Comparison of ENCODE assay signal across 16 cellular contexts in genomic region chr2:54955674-54956391, GRCh38.
DNase-seq lines count a peak whose midpoint lies in the region; ATAC-seq and TF ChIP-seq lines count a peak whose summit lies in the region.
"Had no signal": no experiment of that assay in that cellular context is flagged by ENCODE, and none has a peak within 500 bp of the region (broad histone marks: within the 10 kb centered on the region; RNA-seq: fewer than 3 reads in every experiment).

No MANE protein-coding gene starts in this region.

- H3K4me1 ChIP-seq in PC-9 (replicated peaks; ENCODE audit: insufficient read depth) (peaks cover 39% of the 10 kb centered on the region), hepatocyte (ENCODE audit: insufficient read depth) (peaks cover 5% of the 10 kb centered on the region), upper lobe of right lung (peaks cover 3% of the 10 kb centered on the region)

- peaks cover under 1% of the 10 kb centered on the region for H3K9me3 Mint-ChIP-seq in activated CD8-positive, alpha-beta memory T cell treated with anti-CD3 and anti-CD28 coated beads, Interleukin-2, amount 10 ng/mL, durations not matched to agents 7 days and 5 days (ENCODE audit: low read depth)
- H3K9me3 Mint-ChIP-seq: activated CD4-positive, alpha-beta memory T cell treated with anti-CD3 and anti-CD28 coated beads for 36 hours had no signal

- H3K36me3 ChIP-seq in PC-9 (ENCODE audit: low read depth) = no peaks in the 10 kb centered on the region
- no peaks in the 10 kb centered on the region for H3K36me3 ChIP-seq in hepatocyte (replicated peaks; ENCODE audit: insufficient read depth, low read depth)
- no peaks in the 10 kb centered on the region for H3K36me3 ChIP-seq in upper lobe of right lung
- H3K36me3 ChIP-seq: brain microvascular endothelial cell, gastroesophageal sphincter had no signal

- no peak for TF ChIP-seq CTCF in PC-9 (conservative IDR thresholded peaks at IDR 0.05)
- no peak for TF ChIP-seq CTCF in hepatocyte (IDR thresholded peaks at IDR 0.05; ENCODE audit: poor library complexity)
- no peak for TF ChIP-seq CTCF in upper lobe of right lung (IDR thresholded peaks at IDR 0.05)
- no peak for TF ChIP-seq CTCF in foreskin fibroblast (IDR thresholded peaks at IDR 0.05; ENCODE audit: low read depth, low read length)

- peaks cover under 1% of the 10 kb centered on the region for H3K36me3 Mint-ChIP-seq in activated CD8-positive, alpha-beta memory T cell treated with anti-CD3 and anti-CD28 coated beads, Interleukin-2, amount 10 ng/mL, durations not matched to agents 7 days and 5 days
- H3K36me3 Mint-ChIP-seq: activated CD4-positive, alpha-beta memory T cell treated with anti-CD3 and anti-CD28 coated beads for 36 hours had no signal

- H2AFZ ChIP-seq in PC-9 = no peak overlapping the region
- H2AFZ ChIP-seq in hepatocyte = peak overlapping the region; percentile 32

- intact Hi-C loops in PC-9 (cut with micrococcal nuclease; ENCODE audit: unreplicated experiment) (no loop called here), upper lobe of right lung (cut with DNase I) (no loop called here)

- no peaks in the 10 kb centered on the region for H3K9me3 ChIP-seq in PC-9 (ENCODE audit: insufficient read depth, low read depth)
- H3K9me3 ChIP-seq in hepatocyte (ENCODE audit: low read depth) = no peaks in the 10 kb centered on the region
- no peaks in the 10 kb centered on the region for H3K9me3 ChIP-seq in upper lobe of right lung
- H3K9me3 ChIP-seq: gastroesophageal sphincter had no signal

- H3K4me1 Mint-ChIP-seq in activated CD8-positive, alpha-beta memory T cell treated with anti-CD3 and anti-CD28 coated beads, Interleukin-2, amount 10 ng/mL, durations not matched to agents 7 days and 5 days = peaks cover 15% of the 10 kb centered on the region

- H3K9me2 ChIP-seq in PC-9 (ENCODE audit: insufficient read depth) (no peaks in the 10 kb centered on the region), hepatocyte (replicated peaks; ENCODE audit: insufficient read depth) (no peaks in the 10 kb centered on the region)

- H4K20me1 ChIP-seq in PC-9 (ENCODE audit: insufficient read depth) = no peaks in the 10 kb centered on the region
- H4K20me1 ChIP-seq in hepatocyte (ENCODE audit: insufficient read depth, poor library complexity, severe bottlenecking) = no peaks in the 10 kb centered on the region

- peak; percentile 36 for DNase-seq in activated CD8-positive, alpha-beta memory T cell treated with anti-CD3 and anti-CD28 coated beads, Interleukin-2, amount 10 ng/mL, durations not matched to agents 7 days and 5 days
- no peak for DNase-seq in activated CD8-positive, alpha-beta memory T cell treated with anti-CD3 and anti-CD28 coated beads, Interleukin-2, amount 50 U/mL, for 48 hours
- DNase-seq in PC-9 = peak in 1 of 2 experiments; percentile 75
- DNase-seq in hepatocyte (ENCODE audit: low spot score) = no peak
- DNase-seq in upper lobe of right lung = no peak
- no peak for DNase-seq in foreskin fibroblast
- DNase-seq in NCI-H748 treated with DMSO at 0.1 percent for 48 hours (lab: John Stamatoyannopoulos, UW) = no peak
- DNase-seq: activated CD4-positive, alpha-beta memory T cell treated with anti-CD3 and anti-CD28 coated beads for 36 hours; activated effector memory CD4-positive, alpha-beta T cell treated with anti-CD3 and anti-CD28 coated beads, Interleukin-2, amount 50 U/mL, for 16 hours; brain microvascular endothelial cell; effector CD8-positive, alpha-beta T cell; NCI-H446 treated with DMSO at 0.1 percent for 48 hours; stimulated activated CD4-positive, alpha-beta T cell treated with anti-CD3 and anti-CD28 coated beads, Interleukin-1b, Interleukin-23, amount 100 ng/mL, for 48 hours; trophoblast cell had no signal

- ATAC-seq in activated CD8-positive, alpha-beta memory T cell treated with anti-CD3 and anti-CD28 coated beads, Interleukin-2, amount 10 ng/mL, durations not matched to agents 7 days and 5 days = no peak
- ATAC-seq in upper lobe of right lung (peak; percentile 51), GM18870 (IDR thresholded peaks at IDR 0.05; ENCODE audit: unreplicated experiment) (no peak)
- ATAC-seq: gastroesophageal sphincter had no signal

- BruUV-seq in PC-9 (replicated peaks; lab: Mats Ljungman, UMichigan) = no TSS peak

- H3K4me2 ChIP-seq in PC-9 = peak overlapping the region; percentile 3
- peak overlapping the region; percentile 30 for H3K4me2 ChIP-seq in hepatocyte

- CTCF ChIA-PET in activated CD8-positive, alpha-beta memory T cell treated with anti-CD3 and anti-CD28 coated beads, Interleukin-2, amount 10 ng/mL, durations not matched to agents 7 days and 5 days (lab: Charles Lee) = no interaction called here
- CTCF ChIA-PET in PC-9 (lab: Charles Lee) = no interaction called here

- H3K27ac Mint-ChIP-seq in activated CD8-positive, alpha-beta memory T cell treated with anti-CD3 and anti-CD28 coated beads, Interleukin-2, amount 10 ng/mL, durations not matched to agents 7 days and 5 days = no peak overlapping the region
- H3K27ac Mint-ChIP-seq: activated CD4-positive, alpha-beta memory T cell treated with anti-CD3 and anti-CD28 coated beads for 36 hours had no signal

- H3K4me3 Mint-ChIP-seq in activated CD8-positive, alpha-beta memory T cell treated with anti-CD3 and anti-CD28 coated beads, Interleukin-2, amount 10 ng/mL, durations not matched to agents 7 days and 5 days = no peak overlapping the region
- H3K4me3 Mint-ChIP-seq: activated CD4-positive, alpha-beta memory T cell treated with anti-CD3 and anti-CD28 coated beads for 36 hours had no signal

- H3F3A ChIP-seq in PC-9 (ENCODE audit: insufficient read depth, low read depth) = peaks cover 34% of the 10 kb centered on the region

- H3K27ac ChIP-seq in PC-9 (peak overlapping the region; percentile 47), hepatocyte (peak overlapping the region; percentile 88), upper lobe of right lung (peak overlapping the region; percentile 14)
- H3K27ac ChIP-seq: brain microvascular endothelial cell, gastroesophageal sphincter had no signal

- H3K27me3 Mint-ChIP-seq in activated CD8-positive, alpha-beta memory T cell treated with anti-CD3 and anti-CD28 coated beads, Interleukin-2, amount 10 ng/mL, durations not matched to agents 7 days and 5 days = no peaks in the 10 kb centered on the region
- H3K27me3 Mint-ChIP-seq: activated CD4-positive, alpha-beta memory T cell treated with anti-CD3 and anti-CD28 coated beads for 36 hours had no signal

- no peak overlapping the region for H3K4me3 ChIP-seq in PC-9
- no peak overlapping the region for H3K4me3 ChIP-seq in hepatocyte
- H3K4me3 ChIP-seq in upper lobe of right lung = no peak overlapping the region
- no peak overlapping the region for H3K4me3 ChIP-seq in foreskin fibroblast (ENCODE audit: low read depth in 1 of 2, low read length in 2 of 2)
- H3K4me3 ChIP-seq: gastroesophageal sphincter had no signal

- H3K27me3 ChIP-seq in PC-9 (ENCODE audit: insufficient read depth, low read depth) (no peaks in the 10 kb centered on the region), hepatocyte (no peaks in the 10 kb centered on the region), upper lobe of right lung (no peaks in the 10 kb centered on the region)
- H3K27me3 ChIP-seq: brain microvascular endothelial cell, gastroesophageal sphincter had no signal

- POLR2A ChIA-PET in PC-9 (lab: Charles Lee; ENCODE audit: unreplicated experiment) = no interaction called here

- WGBS in hepatocyte (ENCODE audit: low lambda C conversion rate, missing lambda C conversion rate) = 64% methylated on average over 7 of the region's 7 CpGs

- no peaks in the 10 kb centered on the region for H3K79me2 ChIP-seq in PC-9 (ENCODE audit: low read depth)
- H3K79me2 ChIP-seq in hepatocyte = no peaks in the 10 kb centered on the region

Comparison
In these comparisons a context has a peak if more than half of its experiments do, and no peak if none do; other contexts are left out.
1. H3K27ac ChIP-seq: peak in every context shown above with its lines; median percentile 88 in hepatocyte; 47 in PC-9; 14 in upper lobe of right lung.